23 cellular contexts compared by ENCODE assay signal in genomic region chr10:129511086-129511485, GRCh38. TPM values are rescaled to one million over a fixed set of nuclear protein-coding genes. Genes with fewer than 3 reads are reported as not detected.
DNase-seq lines count a peak whose midpoint lies in the region; ATAC-seq and TF ChIP-seq lines count a peak whose summit lies in the region.
"Had no signal": no experiment of that assay in that cellular context is flagged by ENCODE, and none has a peak within 500 bp of the region (broad histone marks: within the 10 kb centered on the region; RNA-seq: fewer than 3 reads in every experiment).

No MANE protein-coding gene starts in this region.

- ATAC-seq in Right ventricle myocardium inferior (no peak), GM21390 (IDR thresholded peaks at IDR 0.05; ENCODE audit: unreplicated experiment) (no peak)
- ATAC-seq: A549, GM12878, HCT116 had no signal

- no peak overlapping the region for H2AFZ ChIP-seq in OCI-LY1 (ENCODE audit: low read length)
- H2AFZ ChIP-seq: GM23338 had no signal

- H3K4me2 ChIP-seq in OCI-LY1 (ENCODE audit: low read length), result no peak overlapping the region; the same call in 1 of the 2 replicates
- H3K4me2 ChIP-seq: A549, GM23338 had no signal

- H3K9ac ChIP-seq in OCI-LY1 (ENCODE audit: low read length), result no peak overlapping the region; the same call in 1 of the 2 replicates
- H3K9ac ChIP-seq: BLaER1 treated with 17β-estradiol and CSF1 and Interleukin-3, amounts not matched to agents 10 nM and 100 nM had no signal

- H3K27ac ChIP-seq in right atrium auricular region (no peak overlapping the region), OCI-LY1 (ENCODE audit: low read depth, low read length, poor library complexity, severe bottlenecking) (peak overlapping the region; percentile 82)
- H3K27ac ChIP-seq: A549; BLaER1 treated with 17β-estradiol and CSF1 and Interleukin-3, amounts not matched to agents 10 nM and 100 nM had no signal

- peaks cover 54% of the 10 kb centered on the region for H3K79me2 ChIP-seq in OCI-LY1 (ENCODE audit: insufficient read depth, low read length)

- no peak for TF ChIP-seq CTCF in right atrium auricular region (IDR thresholded peaks at IDR 0.05)
- TF ChIP-seq CTCF in OCI-LY1 (IDR thresholded peaks at IDR 0.05; ENCODE audit: low read length), result no peak
- no peak for TF ChIP-seq CTCF in osteocyte (IDR thresholded peaks at IDR 0.05)

- H3K9me3 ChIP-seq in right atrium auricular region (no peaks in the 10 kb centered on the region), OCI-LY1 (ENCODE audit: low read length) (no peaks in the 10 kb centered on the region)
- H3K9me3 ChIP-seq: BE2C had no signal

- H3F3A ChIP-seq in OCI-LY1 (ENCODE audit: insufficient read depth, low read length), result no peaks in the 10 kb centered on the region

- H3K9me2 ChIP-seq in OCI-LY1 (ENCODE audit: low read depth, low read length), result no peaks in the 10 kb centered on the region

- DNase-seq in right atrium auricular region (ENCODE audit: low spot score), result peak; percentile 21
- DNase-seq in Right ventricle myocardium inferior (ENCODE audit: missing footprints), result no peak
- peak; percentile 57 for DNase-seq in osteocyte (ENCODE audit: extremely low spot score, unreplicated experiment)
- DNase-seq in NOMO-1 treated with dmso at 0.1 percent for 144 hours (lab: John Stamatoyannopoulos, UW; ENCODE audit: unreplicated experiment), result no peak
- DNase-seq: 8988T; ACHN; AML-193; BE2C; CD4-positive, alpha-beta T cell; CD8-positive, alpha-beta memory T cell; DMS 273 treated with DMSO at 0.1 percent for 48 hours; DMS79; EL; GDM1; H9 had no signal

- intact Hi-C loops in Right ventricle myocardium inferior (cut with DNase I), result no loop called here

- H3K36me3 Mint-ChIP-seq in osteocyte (ENCODE audit: unreplicated experiment), result no peaks in the 10 kb centered on the region

- no peak overlapping the region for H3K4me3 Mint-ChIP-seq in osteocyte (ENCODE audit: unreplicated experiment)
- H3K4me3 Mint-ChIP-seq: CD14-positive monocyte; CD4-positive, alpha-beta T cell; CD8-positive, alpha-beta memory T cell; GM23338; H9 had no signal

- peaks cover 8% of the 10 kb centered on the region for H3K9me3 Mint-ChIP-seq in osteocyte (ENCODE audit: unreplicated experiment)
- H3K9me3 Mint-ChIP-seq: GM23338, H9 had no signal

- H3K27me3 ChIP-seq in right atrium auricular region, result no peaks in the 10 kb centered on the region
- H3K27me3 ChIP-seq in OCI-LY1 (ENCODE audit: insufficient read depth, low read length), result no peaks in the 10 kb centered on the region
- H3K27me3 ChIP-seq: BE2C; BLaER1 treated with 17β-estradiol and CSF1 and Interleukin-3, amounts not matched to agents 10 nM and 100 nM had no signal

- H3K4me3 ChIP-seq in right atrium auricular region (no peak overlapping the region), OCI-LY1 (ENCODE audit: low read depth, low read length, poor library complexity, severe bottlenecking) (no peak overlapping the region)
- H3K4me3 ChIP-seq: A549; BLaER1 treated with 17β-estradiol and CSF1 and Interleukin-3, amounts not matched to agents 10 nM and 100 nM; GM12878; GM23338 had no signal

- H3K4me1 ChIP-seq in right atrium auricular region (no peaks in the 10 kb centered on the region), OCI-LY1 (ENCODE audit: insufficient read depth, low read length, severe bottlenecking) (peaks cover 53% of the 10 kb centered on the region)
- H3K4me1 ChIP-seq: A549, BE2C had no signal

- H3K36me3 ChIP-seq in right atrium auricular region, result no peaks in the 10 kb centered on the region
- no peaks in the 10 kb centered on the region; the same call in 1 of the 2 replicates for H3K36me3 ChIP-seq in OCI-LY1 (ENCODE audit: insufficient read depth, low read length)
- H3K36me3 ChIP-seq: BE2C had no signal

- no peak overlapping the region for H3K27ac Mint-ChIP-seq in osteocyte (ENCODE audit: unreplicated experiment)
- H3K27ac Mint-ChIP-seq: CD14-positive monocyte; CD4-positive, alpha-beta T cell; CD8-positive, alpha-beta memory T cell; GM23338; H9 had no signal

- H3K27me3 Mint-ChIP-seq in osteocyte (ENCODE audit: unreplicated experiment), result no peaks in the 10 kb centered on the region
- H3K27me3 Mint-ChIP-seq: CD4-positive, alpha-beta T cell; CD8-positive, alpha-beta memory T cell had no signal

- no peaks in the 10 kb centered on the region for H3K4me1 Mint-ChIP-seq in osteocyte (ENCODE audit: unreplicated experiment)
- H3K4me1 Mint-ChIP-seq: CD14-positive monocyte had no signal

- H4K20me1 ChIP-seq in OCI-LY1 (ENCODE audit: insufficient read depth, low read length), result no peaks in the 10 kb centered on the region

RNA-seq across cellular contexts. Expression of gene MGMT, which starts 44.0 kb away (rescaled TPM):
- total RNA-seq in right atrium auricular region, result 10 to 100 TPM; 18.2 to 19.2 TPM
- 14.5 TPM for total RNA-seq in Right ventricle myocardium inferior
- 17.0 and 20.8 TPM in 2 replicates for total RNA-seq in osteocyte

Comparison
In these comparisons a context has a peak if more than half of its experiments do, and no peak if none do; other contexts are left out.
1. DNase-seq: peak in right atrium auricular region (single experiment) and osteocyte (single experiment); none in Right ventricle myocardium inferior (single experiment) and NOMO-1 treated with dmso at 0.1 percent for 144 hours (single experiment).